1 cellular context compared by ENCODE assay signal in the genomic region with DNA sequence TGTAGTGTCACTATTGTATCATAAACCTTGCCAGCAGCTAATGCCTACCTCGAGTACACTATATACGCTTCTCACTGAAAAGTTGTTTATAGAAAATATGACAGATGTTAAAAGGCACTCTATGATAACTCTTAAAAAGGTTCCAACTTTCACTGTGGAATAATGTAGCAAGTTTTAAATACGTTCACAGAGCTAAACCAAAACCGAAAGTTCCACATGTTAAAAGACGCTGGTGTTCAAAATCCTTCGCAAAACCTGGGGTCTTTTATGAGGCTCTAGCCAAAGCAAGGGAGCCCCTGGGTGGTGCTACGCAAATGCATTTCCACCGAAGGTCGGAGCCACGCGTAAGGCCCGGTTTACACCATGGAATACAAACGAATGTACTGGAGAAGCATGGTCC.
TF ChIP-seq lines count a peak whose summit lies in the region.

No MANE protein-coding gene starts in this region.

TF ChIP-seq in H1, 55 proteins besides CTCF, POLR2A, EP300 and RAD21:
- TF ChIP-seq SUZ12 (IDR thresholded peaks at IDR 0.05; ENCODE audit: low read length) = no peak
- TF ChIP-seq ZNF274 (IDR thresholded peaks at IDR 0.05; ENCODE audit: borderline replicate concordance, extremely low read depth, low read length) = no peak
- TF ChIP-seq BRCA1 (IDR thresholded peaks at IDR 0.05; ENCODE audit: low read depth, low read length) = no peak
- TF ChIP-seq CHD7 (IDR thresholded peaks at IDR 0.05; ENCODE audit: insufficient replicate concordance, low read length) = no peak
- no peak for TF ChIP-seq HDAC2 (IDR thresholded peaks at IDR 0.05; ENCODE audit: borderline replicate concordance in 1 of 2, low read depth in 2 of 2, low read length in 2 of 2)
- no peak for TF ChIP-seq KDM1A (IDR thresholded peaks at IDR 0.05; ENCODE audit: borderline replicate concordance, low read length)
- TF ChIP-seq YY1 (IDR thresholded peaks at IDR 0.05; ENCODE audit: low read depth, low read length) = no peak
- TF ChIP-seq CBX8 (IDR thresholded peaks at IDR 0.05; ENCODE audit: borderline replicate concordance, low read depth, low read length) = no peak
- no peak for TF ChIP-seq TAF1 (IDR thresholded peaks at IDR 0.05; ENCODE audit: low read depth, low read length)
- TF ChIP-seq SRF (IDR thresholded peaks at IDR 0.05; ENCODE audit: low read depth, low read length) = no peak
- TF ChIP-seq CHD1 (IDR thresholded peaks at IDR 0.05; ENCODE audit: low read depth, low read length) = no peak
- no peak for TF ChIP-seq KDM5A (IDR thresholded peaks at IDR 0.05; ENCODE audit: low read length)
- no peak for TF ChIP-seq SP2 (IDR thresholded peaks at IDR 0.05; ENCODE audit: low read length)
- no peak for TF ChIP-seq HDAC6 (IDR thresholded peaks at IDR 0.05; ENCODE audit: low read depth, low read length)
